19 cellular contexts compared by ENCODE assay signal in the genomic region with DNA sequence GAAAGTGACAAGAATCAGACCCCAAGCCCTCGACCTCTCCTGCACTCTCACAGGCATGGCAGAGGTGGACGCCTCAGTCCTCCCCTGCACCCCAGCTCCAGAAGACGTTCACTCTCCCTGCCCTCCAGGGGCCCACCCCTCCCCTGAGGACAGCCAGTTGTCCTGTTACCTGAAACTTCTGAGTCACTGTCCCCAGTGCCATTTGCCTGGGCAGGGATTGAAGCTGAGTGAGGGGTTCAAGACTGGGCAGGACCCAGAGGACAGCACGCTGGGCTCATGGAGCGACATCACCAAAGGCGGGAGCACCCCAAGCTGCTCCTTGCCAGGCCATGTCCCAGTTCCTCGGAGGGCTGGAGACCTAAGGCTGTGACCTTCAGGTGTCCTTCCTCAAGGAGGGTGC. TPM values are rescaled to one million over a fixed set of nuclear protein-coding genes. Genes with fewer than 3 reads are reported as not detected.
"Had no signal": no experiment of that assay in that cellular context is flagged by ENCODE, and none has a peak within 500 bp of the region (broad histone marks: within the 10 kb centered on the region; RNA-seq: fewer than 3 reads in every experiment).

No MANE protein-coding gene starts in this region.

- DNase-seq: activated CD4-positive, alpha-beta T cell treated with anti-CD3 and anti-CD28 coated beads for 1 hour; activated gamma-delta T cell; activated naive CD4-positive, alpha-beta T cell treated with anti-CD3 and anti-CD28 coated beads, Interleukin-2, amount 50 U/mL, for 16 hours; activated naive CD8-positive, alpha-beta T cell treated with anti-CD3 and anti-CD28 coated beads, Interleukin-2, amount 50 U/mL, for 24 hours; body of pancreas; effector CD4-positive, alpha-beta T cell; foreskin fibroblast; hippocampal formation; nephron progenitor cell; nucleus accumbens; SJCRH30; stimulated activated CD4-positive, alpha-beta T cell treated with anti-CD3 and anti-CD28 coated beads, Interleukin-4, amount 100 ng/mL, for 24 hours; substantia nigra; T-helper 1 cell; WERI-Rb-1 had no signal

- H3K4me1 ChIP-seq: SJCRH30 had no signal

- H3K27me3 ChIP-seq: body of pancreas, cardiac muscle cell, tibial nerve had no signal

- H3K9me3 ChIP-seq: body of pancreas, SJCRH30, tibial nerve had no signal

- H3K36me3 ChIP-seq: cardiac muscle cell, SJCRH30, tibial nerve, WERI-Rb-1 had no signal

- H3K27ac ChIP-seq: cardiac muscle cell, SJCRH30, WERI-Rb-1 had no signal

- ATAC-seq: activated naive CD8-positive, alpha-beta T cell treated with anti-CD3 and anti-CD28 coated beads, Interleukin-2, amount 50 U/mL, for 24 hours; body of pancreas had no signal

- H3K4me3 ChIP-seq: body of pancreas, cardiac muscle cell, SJCRH30, tibial nerve had no signal

RNA-seq across cellular contexts. Expression of gene MLPH, which starts 38.9 kb away (rescaled TPM):
- total RNA-seq: activated T-helper 1 cell treated with anti-CD3 and anti-CD28 coated beads, Interleukin-12 subunit alpha, Interleukin-12 subunit beta, Interleukin-2, Interleukin-4 antibody, amounts not matched to agents 30 ng/mL and 10 ng/mL and 1 ng/mL, durations not matched to agents 14 hours and 24 hours and 36 hours; mononuclear cell had no signal
